In genomic region chr15:55712363-55712762, GRCh38 we compare ENCODE assay signal across 24 cellular contexts. TPM values are rescaled to one million over a fixed set of nuclear protein-coding genes. Genes with fewer than 3 reads are reported as not detected.
"Had no signal": no experiment of that assay in that cellular context is flagged by ENCODE, and none has a peak within 500 bp of the region (broad histone marks: within the 10 kb centered on the region; RNA-seq: fewer than 3 reads in every experiment).

No MANE protein-coding gene starts in this region.

- H3K4me1 ChIP-seq: right atrium auricular region, right lobe of liver, tibial nerve, uterus had no signal

- H3K36me3 ChIP-seq: left ventricle myocardium inferior, ovary, right atrium auricular region, right lobe of liver, tibial nerve, uterus had no signal

- H3K27ac Mint-ChIP-seq: naive thymus-derived CD4-positive, alpha-beta T cell; natural killer cell treated with Interleukin-12 subunit alpha and Interleukin-12 subunit beta and Interleukin-15 and Interleukin-18, amount 100 ng/mL, for 72 hours; stimulated activated memory B cell treated with anti-CD40 and anti-IgM and Interleukin-4, amounts not matched to agents 10 μg/mL and 1 μg/mL and 100 μg/mL, for 72 hours; stimulated activated naive CD8-positive, alpha-beta T cell treated with anti-CD3 and anti-CD28 coated beads, Interleukin-15, amount 100 ng/mL, for 72 hours; type B pancreatic cell had no signal

- ATAC-seq: mucosa of descending colon; naive thymus-derived CD4-positive, alpha-beta T cell; natural killer cell treated with Interleukin-12 subunit alpha and Interleukin-12 subunit beta and Interleukin-15 and Interleukin-18, amount 100 ng/mL, for 72 hours; right lobe of liver; stimulated activated memory B cell treated with anti-CD40 and anti-IgM and Interleukin-4, amounts not matched to agents 10 μg/mL and 1 μg/mL and 100 μg/mL, for 72 hours; stimulated activated naive CD8-positive, alpha-beta T cell treated with anti-CD3 and anti-CD28 coated beads, Interleukin-15, amount 100 ng/mL, for 72 hours had no signal

- H3K27me3 ChIP-seq: ovary, right atrium auricular region, right lobe of liver, tibial nerve, uterus had no signal

- H3K4me2 ChIP-seq: smooth muscle cell had no signal

- H3K4me3 ChIP-seq: left ventricle myocardium inferior, lung, mucosa of descending colon, ovary, right atrium auricular region, right lobe of liver, smooth muscle cell, tibial nerve, uterus had no signal

- DNase-seq: islet precursor cell; left ventricle myocardium inferior; mesendoderm; midbrain; mucosa of descending colon; naive thymus-derived CD4-positive, alpha-beta T cell; ovary; right lobe of liver; stimulated activated CD4-positive, alpha-beta T cell treated with anti-CD3 and anti-CD28 coated beads, Interleukin-1b, Interleukin-23, amount 100 ng/mL, for 48 hours; stimulated activated CD4-positive, alpha-beta T cell treated with anti-CD3 and anti-CD28 coated beads, Interleukin-2, amount 100 ng/mL, for 48 hours; stimulated activated CD4-positive, alpha-beta T cell treated with anti-CD3 and anti-CD28 coated beads, Interleukin-4, amount 100 ng/mL, for 4 hours; stimulated activated CD8-positive, alpha-beta memory T cell treated with anti-CD3 and anti-CD28 coated beads, Interleukin-4, amount 100 ng/mL, for 48 hours; stimulated activated naive CD4-positive, alpha-beta T cell treated with Interleukin-2 at 50 U/mL for 16 hours; stimulated activated naive CD8-positive, alpha-beta T cell treated with anti-CD3 and anti-CD28 coated beads, Interleukin-15, amount 100 ng/mL, for 72 hours; substantia nigra; uterus had no signal

- H3K4me1 Mint-ChIP-seq: naive thymus-derived CD4-positive, alpha-beta T cell; stimulated activated memory B cell treated with anti-CD40 and anti-IgM and Interleukin-4, amounts not matched to agents 10 μg/mL and 1 μg/mL and 100 μg/mL, for 72 hours; stimulated activated naive CD8-positive, alpha-beta T cell treated with anti-CD3 and anti-CD28 coated beads, Interleukin-15, amount 100 ng/mL, for 72 hours had no signal

- H3K27me3 Mint-ChIP-seq: progenitor cell of endocrine pancreas, type B pancreatic cell had no signal

- H3K9me3 ChIP-seq: mucosa of descending colon, ovary, right atrium auricular region, right lobe of liver, tibial nerve, uterus had no signal

- H3K4me3 Mint-ChIP-seq: naive thymus-derived CD4-positive, alpha-beta T cell; natural killer cell treated with Interleukin-12 subunit alpha and Interleukin-12 subunit beta and Interleukin-15 and Interleukin-18, amount 100 ng/mL, for 72 hours; stimulated activated memory B cell treated with anti-CD40 and anti-IgM and Interleukin-4, amounts not matched to agents 10 μg/mL and 1 μg/mL and 100 μg/mL, for 72 hours; stimulated activated naive CD8-positive, alpha-beta T cell treated with anti-CD3 and anti-CD28 coated beads, Interleukin-15, amount 100 ng/mL, for 72 hours; type B pancreatic cell had no signal

- H3K27ac ChIP-seq: left ventricle myocardium inferior, ovary, right atrium auricular region, right lobe of liver, tibial nerve, uterus had no signal

- H3K36me3 Mint-ChIP-seq: naive thymus-derived CD4-positive, alpha-beta T cell; natural killer cell treated with Interleukin-12 subunit alpha and Interleukin-12 subunit beta and Interleukin-15 and Interleukin-18, amount 100 ng/mL, for 72 hours; stimulated activated memory B cell treated with anti-CD40 and anti-IgM and Interleukin-4, amounts not matched to agents 10 μg/mL and 1 μg/mL and 100 μg/mL, for 72 hours had no signal

- H3K9me3 Mint-ChIP-seq: natural killer cell treated with Interleukin-12 subunit alpha and Interleukin-12 subunit beta and Interleukin-15 and Interleukin-18, amount 100 ng/mL, for 72 hours; stimulated activated memory B cell treated with anti-CD40 and anti-IgM and Interleukin-4, amounts not matched to agents 10 μg/mL and 1 μg/mL and 100 μg/mL, for 72 hours; stimulated activated naive CD8-positive, alpha-beta T cell treated with anti-CD3 and anti-CD28 coated beads, Interleukin-15, amount 100 ng/mL, for 72 hours had no signal

RNA-seq across cellular contexts. Expression of gene PRTG, which starts 30.6 kb away (rescaled TPM):
- total RNA-seq: naive thymus-derived CD4-positive, alpha-beta T cell; natural killer cell treated with Interleukin-12 subunit alpha and Interleukin-12 subunit beta and Interleukin-15 and Interleukin-18, amount 100 ng/mL, for 72 hours had no signal
- polyA plus RNA-seq: naive thymus-derived CD4-positive, alpha-beta T cell had no signal
